In the genomic region with DNA sequence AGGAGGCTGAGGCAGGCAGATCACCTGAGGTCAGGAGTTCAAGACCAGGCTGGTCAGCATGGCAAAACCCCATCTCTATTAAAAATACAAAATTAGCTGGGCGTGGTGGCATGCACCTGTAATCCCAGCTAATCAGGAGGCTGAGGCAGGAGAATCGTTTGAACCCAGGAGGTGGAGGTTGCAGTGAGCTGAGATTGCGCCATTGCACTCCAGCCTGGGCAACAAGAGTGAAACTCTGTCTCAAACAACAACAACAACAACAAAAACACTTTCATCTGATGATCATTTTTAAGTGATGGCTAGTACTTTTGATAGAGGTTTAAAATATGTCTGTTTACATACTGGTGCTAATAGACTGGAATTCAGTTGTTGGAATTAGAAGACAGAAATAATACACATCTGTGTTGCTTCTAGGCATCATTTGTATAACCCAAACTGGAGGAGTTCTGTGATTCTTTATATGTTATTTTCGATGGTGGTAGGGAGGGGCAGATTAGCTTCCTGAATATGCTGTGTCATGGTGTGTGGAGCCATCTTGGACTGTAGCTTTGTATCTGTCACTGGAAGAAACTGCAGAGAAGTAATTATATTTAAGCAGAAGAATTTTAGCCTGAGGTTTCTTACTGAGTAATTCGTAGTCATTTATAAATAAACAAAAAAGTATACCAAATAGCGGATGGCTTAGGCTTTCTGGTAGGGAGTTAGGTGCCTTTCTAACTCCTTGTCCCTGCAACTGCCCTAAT, we compare ENCODE assay signal across 8 cellular contexts. TPM values are rescaled to one million over a fixed set of nuclear protein-coding genes. Genes with fewer than 3 reads are reported as not detected.
DNase-seq lines count a peak whose midpoint lies in the region; ATAC-seq and TF ChIP-seq lines count a peak whose summit lies in the region.
"Not testable (repeated sequence)": the region's sequence is repeated elsewhere in the genome, so short reads cannot be mapped to it uniquely, and the experiment has no call there.

No MANE protein-coding gene starts in this region.

- peak in 2 of 3 donors; percentile 18 to 64 for DNase-seq in CD4-positive, CD25-positive, alpha-beta regulatory T cell
- not testable (repeated sequence) for DNase-seq in Karpas-422; activated naive CD8-positive, alpha-beta T cell treated with anti-CD3 and anti-CD28 coated beads, Interleukin-2, amount 10 ng/mL, durations not matched to agents 7 days and 5 days; effector memory CD8-positive, alpha-beta T cell; left ventricle myocardium superior; natural killer cell treated with Interleukin-12 subunit alpha and Interleukin-12 subunit beta and Interleukin-15 and Interleukin-18, amount 100 ng/mL, for 72 hours (ENCODE audit: low spot score); thoracic aorta (ENCODE audit: low spot score)
- DNase-seq in SK-N-MC (ENCODE audit: low read depth, low spot score), result peak; percentile 39

- H3K27me3 ChIP-seq in CD4-positive, CD25-positive, alpha-beta regulatory T cell (ENCODE audit: control insufficient read depth, insufficient read depth, low read length); Karpas-422 (ENCODE audit: low read length); thoracic aorta (replicated peaks; ENCODE audit: insufficient read depth): not testable (repeated sequence)

- TF ChIP-seq CTCF in thoracic aorta (IDR thresholded peaks at IDR 0.05), result not testable (repeated sequence)

- peak in 1 of 2 donors; percentile 31 for ATAC-seq in CD4-positive, CD25-positive, alpha-beta regulatory T cell (ENCODE audit: low read depth in 2 of 2)
- not testable (repeated sequence) for ATAC-seq in activated naive CD8-positive, alpha-beta T cell treated with anti-CD3 and anti-CD28 coated beads, Interleukin-2, amount 10 ng/mL, durations not matched to agents 7 days and 5 days (ENCODE audit: low read depth); effector memory CD8-positive, alpha-beta T cell (replicated peaks); natural killer cell treated with Interleukin-12 subunit alpha and Interleukin-12 subunit beta and Interleukin-15 and Interleukin-18, amount 100 ng/mL, for 72 hours; thoracic aorta (ENCODE audit: insufficient number of reproducible peaks, low FRiP score, low read depth)
- ATAC-seq in left ventricle myocardium superior, result peak; percentile 39

- peaks cover 20% of the 10 kb centered on the region for H3K36me3 Mint-ChIP-seq in CD4-positive, CD25-positive, alpha-beta regulatory T cell
- peaks cover 31% of the 10 kb centered on the region for H3K36me3 Mint-ChIP-seq in activated naive CD8-positive, alpha-beta T cell treated with anti-CD3 and anti-CD28 coated beads, Interleukin-2, amount 10 ng/mL, durations not matched to agents 7 days and 5 days
- H3K36me3 Mint-ChIP-seq in effector memory CD8-positive, alpha-beta T cell (ENCODE audit: insufficient read depth), result peaks cover 38% of the 10 kb centered on the region
- not testable (repeated sequence) for H3K36me3 Mint-ChIP-seq in natural killer cell treated with Interleukin-12 subunit alpha and Interleukin-12 subunit beta and Interleukin-15 and Interleukin-18, amount 100 ng/mL, for 72 hours

- H3K9me3 Mint-ChIP-seq in CD4-positive, CD25-positive, alpha-beta regulatory T cell; activated naive CD8-positive, alpha-beta T cell treated with anti-CD3 and anti-CD28 coated beads, Interleukin-2, amount 10 ng/mL, durations not matched to agents 7 days and 5 days; effector memory CD8-positive, alpha-beta T cell; natural killer cell treated with Interleukin-12 subunit alpha and Interleukin-12 subunit beta and Interleukin-15 and Interleukin-18, amount 100 ng/mL, for 72 hours: not testable (repeated sequence)

- H3K4me3 Mint-ChIP-seq in CD4-positive, CD25-positive, alpha-beta regulatory T cell, result peak overlapping the region in 2 of 4 donors; percentile 11 to 40
- not testable (repeated sequence) for H3K4me3 Mint-ChIP-seq in activated naive CD8-positive, alpha-beta T cell treated with anti-CD3 and anti-CD28 coated beads, Interleukin-2, amount 10 ng/mL, durations not matched to agents 7 days and 5 days; effector memory CD8-positive, alpha-beta T cell
- H3K4me3 Mint-ChIP-seq in natural killer cell treated with Interleukin-12 subunit alpha and Interleukin-12 subunit beta and Interleukin-15 and Interleukin-18, amount 100 ng/mL, for 72 hours, result peak overlapping the region; percentile 1

- H3K9ac ChIP-seq in Karpas-422 (ENCODE audit: low read length), result not testable (repeated sequence)
- peak overlapping the region; percentile 42 for H3K9ac ChIP-seq in SK-N-MC (ENCODE audit: insufficient read length)

- peaks cover 12% of the 10 kb centered on the region for H3K4me1 ChIP-seq in CD4-positive, CD25-positive, alpha-beta regulatory T cell (ENCODE audit: control insufficient read depth, insufficient read depth, low read length, poor library complexity, severe bottlenecking)
- H3K4me1 ChIP-seq in Karpas-422 (ENCODE audit: low read length) (peaks cover 13% of the 10 kb centered on the region), thoracic aorta (ENCODE audit: control insufficient read depth in 1 of 2, low read depth in 2 of 2) (peaks cover 41 to 80% of the 10 kb centered on the region in 2 donors)

- not testable (repeated sequence) for H3K36me3 ChIP-seq in CD4-positive, CD25-positive, alpha-beta regulatory T cell (ENCODE audit: control insufficient read depth, insufficient read depth, low read length); Karpas-422 (ENCODE audit: insufficient read depth, low read length); thoracic aorta
- H3K36me3 ChIP-seq in SK-N-MC (ENCODE audit: insufficient read depth, low read length), result peaks cover 31% of the 10 kb centered on the region

- H3K27me3 Mint-ChIP-seq in CD4-positive, CD25-positive, alpha-beta regulatory T cell; activated naive CD8-positive, alpha-beta T cell treated with anti-CD3 and anti-CD28 coated beads, Interleukin-2, amount 10 ng/mL, durations not matched to agents 7 days and 5 days; effector memory CD8-positive, alpha-beta T cell; natural killer cell treated with Interleukin-12 subunit alpha and Interleukin-12 subunit beta and Interleukin-15 and Interleukin-18, amount 100 ng/mL, for 72 hours: not testable (repeated sequence)

- H3K79me2 ChIP-seq in Karpas-422 (ENCODE audit: low read length), result peaks cover 95% of the 10 kb centered on the region

- H2AFZ ChIP-seq in Karpas-422 (ENCODE audit: low read length), result not testable (repeated sequence)

- H3K4me3 ChIP-seq in CD4-positive, CD25-positive, alpha-beta regulatory T cell (ENCODE audit: low read depth, low read length); Karpas-422 (ENCODE audit: low read length); SK-N-MC: not testable (repeated sequence)
- H3K4me3 ChIP-seq in thoracic aorta, result peak overlapping the region; percentile 5

- peak overlapping the region; percentile 29 to 82 (median 72) for H3K27ac Mint-ChIP-seq in CD4-positive, CD25-positive, alpha-beta regulatory T cell
- peak overlapping the region; percentile 54 for H3K27ac Mint-ChIP-seq in activated naive CD8-positive, alpha-beta T cell treated with anti-CD3 and anti-CD28 coated beads, Interleukin-2, amount 10 ng/mL, durations not matched to agents 7 days and 5 days
- peak overlapping the region; percentile 8 to 67 for H3K27ac Mint-ChIP-seq in effector memory CD8-positive, alpha-beta T cell
- peak overlapping the region; percentile 57 to 86 for H3K27ac Mint-ChIP-seq in natural killer cell treated with Interleukin-12 subunit alpha and Interleukin-12 subunit beta and Interleukin-15 and Interleukin-18, amount 100 ng/mL, for 72 hours

- POLR2A ChIA-PET in activated naive CD8-positive, alpha-beta T cell treated with anti-CD3 and anti-CD28 coated beads, Interleukin-2, amount 10 ng/mL, durations not matched to agents 7 days and 5 days (lab: Charles Lee), result not testable (repeated sequence)

- not testable (repeated sequence) for H3K9me2 ChIP-seq in Karpas-422 (replicated peaks; ENCODE audit: insufficient read depth, low read length)

- peaks cover 15 to 50% (median 27%) of the 10 kb centered on the region in 4 donors for H3K4me1 Mint-ChIP-seq in CD4-positive, CD25-positive, alpha-beta regulatory T cell
- peaks cover 19% of the 10 kb centered on the region for H3K4me1 Mint-ChIP-seq in activated naive CD8-positive, alpha-beta T cell treated with anti-CD3 and anti-CD28 coated beads, Interleukin-2, amount 10 ng/mL, durations not matched to agents 7 days and 5 days
- peaks cover 9 to 35% of the 10 kb centered on the region in 2 donors for H3K4me1 Mint-ChIP-seq in effector memory CD8-positive, alpha-beta T cell (ENCODE audit: low read depth in 2 of 2)
- peaks cover 22 to 23% of the 10 kb centered on the region in 2 donors for H3K4me1 Mint-ChIP-seq in natural killer cell treated with Interleukin-12 subunit alpha and Interleukin-12 subunit beta and Interleukin-15 and Interleukin-18, amount 100 ng/mL, for 72 hours (ENCODE audit: low read depth in 2 of 2)

- not testable (repeated sequence) for H3K9me3 ChIP-seq in CD4-positive, CD25-positive, alpha-beta regulatory T cell (ENCODE audit: control insufficient read depth in 2 of 2, low read length in 2 of 2); Karpas-422 (ENCODE audit: low read length); SK-N-MC (ENCODE audit: low read depth, low read length); thoracic aorta

- H4K20me1 ChIP-seq in Karpas-422 (ENCODE audit: insufficient read depth, low read depth, low read length), result not testable (repeated sequence)

- not testable (repeated sequence) for H3K27ac ChIP-seq in CD4-positive, CD25-positive, alpha-beta regulatory T cell (ENCODE audit: insufficient read depth, low read length, poor library complexity, severe bottlenecking)
- peak overlapping the region; percentile 46 for H3K27ac ChIP-seq in Karpas-422 (ENCODE audit: low read length)
- peak overlapping the region; percentile 86 for H3K27ac ChIP-seq in SK-N-MC
- peak overlapping the region; percentile 81 to 90 for H3K27ac ChIP-seq in thoracic aorta

- intact Hi-C loops in left ventricle myocardium superior (cut with micrococcal nuclease), result not testable (repeated sequence)

- not testable (repeated sequence) for H3K4me2 ChIP-seq in Karpas-422 (ENCODE audit: low read depth, low read length, poor library complexity, severe bottlenecking)

RNA-seq across cellular contexts. Expression of gene SPEN, which starts 45.5 kb away (rescaled TPM):
- total RNA-seq in CD4-positive, CD25-positive, alpha-beta regulatory T cell, result 92.4 TPM
- polyA plus RNA-seq in CD4-positive, CD25-positive, alpha-beta regulatory T cell, result 1 to 10 TPM; 7.4 to 9.0 (median 7.9) TPM
- 17.9 and 26.8 TPM in 2 replicates for total RNA-seq in Karpas-422 (2014; rRNA removed; shearing (Covaris generic); ENCODE audit: low replicate concordance)
- total RNA-seq in activated naive CD8-positive, alpha-beta T cell treated with anti-CD3 and anti-CD28 coated beads, Interleukin-2, amount 10 ng/mL, durations not matched to agents 7 days and 5 days, result 10 to 100 TPM; 68.8 to 69.8 TPM
- total RNA-seq in left ventricle myocardium superior, result 20.5 TPM
- 10 to 100 TPM; 58.6 to 92.4 TPM for total RNA-seq in natural killer cell treated with Interleukin-12 subunit alpha and Interleukin-12 subunit beta and Interleukin-15 and Interleukin-18, amount 100 ng/mL, for 72 hours
- 10 to 100 TPM; 52.3 to 96.9 TPM for total RNA-seq in thoracic aorta
